ENCODE assay signal across 13 cellular contexts in the genomic region with DNA sequence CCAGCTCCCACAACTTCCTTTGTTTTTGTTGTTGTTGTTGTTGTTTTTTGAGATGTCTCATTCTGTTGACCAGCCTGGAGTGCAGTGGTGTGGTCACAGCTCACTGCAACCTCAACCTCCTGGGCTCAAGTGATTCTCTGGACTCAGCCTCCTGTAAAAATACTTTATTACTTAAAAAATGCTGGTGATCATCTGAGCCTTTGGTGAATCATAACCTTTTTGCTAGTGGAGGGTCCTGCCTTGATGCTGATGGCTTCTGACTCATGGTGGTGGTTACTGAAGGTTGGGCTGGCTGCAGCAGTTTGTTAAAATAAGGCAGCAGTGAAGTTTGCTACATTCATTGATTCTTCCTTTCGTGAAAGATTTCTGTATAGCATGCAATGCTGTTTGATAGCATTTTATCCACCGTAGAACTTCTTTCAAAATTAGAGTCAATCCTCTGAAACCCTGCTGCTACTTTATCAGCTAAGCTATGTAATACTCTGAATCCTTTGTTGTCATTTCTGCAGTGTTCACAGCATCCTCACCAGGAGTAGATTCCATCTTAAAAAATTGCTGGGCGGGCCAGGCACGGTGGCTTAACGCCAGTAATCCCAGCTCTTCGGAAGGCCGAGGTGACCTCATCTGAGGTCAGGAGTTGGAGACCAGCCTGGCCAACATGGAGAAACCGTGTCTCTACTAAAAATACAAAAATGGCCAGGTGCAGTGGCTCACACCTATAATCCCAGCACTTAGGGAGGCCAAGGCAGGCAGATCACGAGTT. TPM values are rescaled to one million over a fixed set of nuclear protein-coding genes. Genes with fewer than 3 reads are reported as not detected.
DNase-seq lines count a peak whose midpoint lies in the region; ATAC-seq and TF ChIP-seq lines count a peak whose summit lies in the region.
"Had no signal": no experiment of that assay in that cellular context is flagged by ENCODE, and none has a peak within 500 bp of the region (broad histone marks: within the 10 kb centered on the region; RNA-seq: fewer than 3 reads in every experiment).

No MANE protein-coding gene starts in this region.

- no peaks in the 10 kb centered on the region for H3K9me3 ChIP-seq in endodermal cell (ENCODE audit: control insufficient read depth, low read length)

- TF ChIP-seq POLR2A in NB4 (IDR thresholded peaks at IDR 0.05; ENCODE audit: extremely low read depth, insufficient read length), result no peak

- H3K4me1 ChIP-seq in endodermal cell (ENCODE audit: control insufficient read depth, insufficient read depth, low read length), result peaks cover 7% of the 10 kb centered on the region

- DNase-seq in NCI-H82 (lab: John Stamatoyannopoulos, UW) (peak; percentile 50), NCI-H82 treated with DMSO at 0.1 percent for 48 hours (lab: John Stamatoyannopoulos, UW; ENCODE audit: unreplicated experiment) (no peak), NB4 (ENCODE audit: low read depth) (peak; percentile 62), endodermal cell (peak; percentile 36), non-pigmented ciliary epithelial cell (ENCODE audit: low read depth) (peak; percentile 78)
- no peak for DNase-seq in stimulated activated naive CD4-positive, alpha-beta T cell (lab: John Stamatoyannopoulos, UW)
- DNase-seq: GF-D8; NCI-H2171 treated with DMSO at 0.1 percent for 48 hours; stimulated activated CD4-positive, alpha-beta T cell treated with anti-CD3 and anti-CD28 coated beads, Interleukin-4, amount 100 ng/mL, for 1 hour had no signal

- no peaks in the 10 kb centered on the region for H3K36me3 ChIP-seq in endodermal cell (ENCODE audit: control insufficient read depth, insufficient read depth, low read length)

- 77 to 91% methylated on average over 9 of the region's 9 CpGs for WGBS in endodermal cell (ENCODE audit: insufficient coverage in 1 of 2, insufficient read length in 1 of 2), 2 experiments

- H3K9ac ChIP-seq in endodermal cell (ENCODE audit: extremely low read depth, low read length, poor library complexity, severe bottlenecking), result no peak overlapping the region

- H3K27ac Mint-ChIP-seq in endodermal cell, result peak overlapping the region; percentile 11

- no peak overlapping the region for H3K4me3 ChIP-seq in NB4 (ENCODE audit: low read depth, low read length)
- no peak overlapping the region for H3K4me3 ChIP-seq in endodermal cell (ENCODE audit: low read length)

- H3K27me3 Mint-ChIP-seq in endodermal cell (ENCODE audit: insufficient read depth), result no peaks in the 10 kb centered on the region

- ATAC-seq in GM18517 (IDR thresholded peaks at IDR 0.05; ENCODE audit: unreplicated experiment), result no peak
- ATAC-seq in HG03175 (IDR thresholded peaks at IDR 0.05; ENCODE audit: unreplicated experiment), result no peak

- no peak overlapping the region for H3K27ac ChIP-seq in endodermal cell (ENCODE audit: low read depth, low read length)
- H3K27ac ChIP-seq: 22Rv1 had no signal

- TF ChIP-seq CTCF in NB4 (IDR thresholded peaks at IDR 0.05; ENCODE audit: low read depth, low read length) (no peak), endodermal cell (conservative IDR thresholded peaks at IDR 0.05) (no peak)

- peaks cover 7% of the 10 kb centered on the region for H3K36me3 Mint-ChIP-seq in endodermal cell (ENCODE audit: low read depth)

- no peak overlapping the region for H3K4me3 Mint-ChIP-seq in endodermal cell
- H3K4me3 Mint-ChIP-seq: neural crest cell had no signal

- H3K27me3 ChIP-seq in endodermal cell (ENCODE audit: control insufficient read depth, insufficient read depth, low read length, poor library complexity, severe bottlenecking), result no peaks in the 10 kb centered on the region

- no peaks in the 10 kb centered on the region for H3K9me3 Mint-ChIP-seq in endodermal cell
- H3K9me3 Mint-ChIP-seq: neural crest cell had no signal

- peaks cover 9% of the 10 kb centered on the region for H3K4me1 Mint-ChIP-seq in endodermal cell

RNA-seq across cellular contexts. Expression of a gene that starts 18.0 kb away (rescaled TPM):
- 10 to 100 TPM; 41.4 to 41.6 TPM for total RNA-seq in endodermal cell
- 42.6 TPM for polyA plus RNA-seq in endodermal cell (2013, experiment 1 of 2)
- polyA plus RNA-seq in endodermal cell (2013, experiment 2 of 2), result 40.6 TPM

RNA-seq across cellular contexts. Expression of a gene that starts 28.1 kb away (rescaled TPM):
- total RNA-seq in endodermal cell, result 100 to 1,000 TPM; 162 to 214 TPM
- polyA plus RNA-seq in endodermal cell (2013, experiment 1 of 2), result 187 TPM
- 181 TPM for polyA plus RNA-seq in endodermal cell (2013, experiment 2 of 2)

Comparison
In these comparisons a context has a peak if more than half of its experiments do, and no peak if none do; other contexts are left out.
1. DNase-seq: peak in NCI-H82 (single experiment), NB4 (single experiment), endodermal cell (single experiment) and non-pigmented ciliary epithelial cell (single experiment); none in NCI-H82 treated with DMSO at 0.1 percent for 48 hours (single experiment) and stimulated activated naive CD4-positive, alpha-beta T cell (0 of 6).